20 cellular contexts compared by ENCODE assay signal in genomic region chr2:240593703-240594451, GRCh38. TPM values are rescaled to one million over a fixed set of nuclear protein-coding genes. Genes with fewer than 3 reads are reported as not detected.
DNase-seq lines count a peak whose midpoint lies in the region; ATAC-seq and TF ChIP-seq lines count a peak whose summit lies in the region.
"Had no signal": no experiment of that assay in that cellular context is flagged by ENCODE, and none has a peak within 500 bp of the region (broad histone marks: within the 10 kb centered on the region; RNA-seq: fewer than 3 reads in every experiment).

No MANE protein-coding gene starts in this region.

- peaks cover 1% of the 10 kb centered on the region for H3K36me3 Mint-ChIP-seq in activated CD8-positive, alpha-beta T cell treated with anti-CD3 and anti-CD28 coated beads for 36 hours (ENCODE audit: low read depth)

- CTCF ChIA-PET in HEK293 (lab: Yijun Ruan, JAX), result interaction anchor here (0.6 kb wide), 1 partner anchor 10 kb away, joined by 3 read pairs; no protein-coding TSS in a partner anchor
- CTCF ChIA-PET in activated CD8-positive, alpha-beta T cell treated with anti-CD3 and anti-CD28 coated beads for 36 hours (lab: Charles Lee), result interaction anchor here (1.0 to 1.1 kb wide), 2 partner anchors 14 to 25 kb away, joined by 3 read pairs; partner anchors contain the start of gene RNPEPL1

- H3K4me3 Mint-ChIP-seq in activated CD8-positive, alpha-beta T cell treated with anti-CD3 and anti-CD28 coated beads for 36 hours, result no peak overlapping the region

- no peaks in the 10 kb centered on the region for H3K9me3 Mint-ChIP-seq in activated CD8-positive, alpha-beta T cell treated with anti-CD3 and anti-CD28 coated beads for 36 hours

- H3K27ac Mint-ChIP-seq in activated CD8-positive, alpha-beta T cell treated with anti-CD3 and anti-CD28 coated beads for 36 hours, result no peak overlapping the region

- POLR2A ChIA-PET in HEK293 (lab: Yijun Ruan, JAX), result interaction anchor here (0.6 kb wide), 1 partner anchor 360 kb away, joined by 9 read pairs; no protein-coding TSS in a partner anchor
- POLR2A ChIA-PET in activated CD8-positive, alpha-beta T cell treated with anti-CD3 and anti-CD28 coated beads for 36 hours (lab: Charles Lee), result interaction anchor here (1.1 kb wide), 2 partner anchors 13 to 28 kb away, joined by 3 read pairs; no protein-coding TSS in a partner anchor

- no peak overlapping the region for H3K27ac ChIP-seq in HEK293 (ENCODE audit: extremely low read depth, low read depth, low read length)
- peak overlapping the region; percentile 10 for H3K27ac ChIP-seq in angular gyrus (ENCODE audit: low read depth, low read length)
- H3K27ac ChIP-seq in right cardiac atrium (ENCODE audit: low read length), result peak overlapping the region; percentile 27
- no peak overlapping the region for H3K27ac ChIP-seq in GM23248
- H3K27ac ChIP-seq: gastrocnemius medialis had no signal

- no peaks in the 10 kb centered on the region for H3K9me3 ChIP-seq in HEK293 (ENCODE audit: control insufficient read depth, insufficient read depth, low read depth, low read length)
- no peaks in the 10 kb centered on the region for H3K9me3 ChIP-seq in right cardiac atrium (ENCODE audit: control insufficient read depth, low read length)
- H3K9me3 ChIP-seq in GM23248 (ENCODE audit: low read depth), result no peaks in the 10 kb centered on the region
- H3K9me3 ChIP-seq: gastrocnemius medialis had no signal

- H3K79me2 ChIP-seq in GM23248 (ENCODE audit: insufficient read depth), result peaks cover 13% of the 10 kb centered on the region; the same call in 1 of the 2 replicates

- no peaks in the 10 kb centered on the region for H4K20me1 ChIP-seq in GM23248 (ENCODE audit: insufficient read depth)

- H3K36me3 ChIP-seq in HEK293 (ENCODE audit: control insufficient read depth in 2 of 2, insufficient read depth in 1 of 2, low read length in 2 of 2) (peaks cover 5 to 84% of the 10 kb centered on the region in 2 experiments; a peak in 2 of 3 replicates), GM23248 (ENCODE audit: low read depth) (no peaks in the 10 kb centered on the region; the same call in 1 of the 2 replicates)

- DNase-seq in right cardiac atrium, result peak; percentile 20 to 83 (median 79)
- peak; percentile 50 for DNase-seq in sciatic nerve (ENCODE audit: low spot score)
- no peak for DNase-seq in activated CD8-positive, alpha-beta T cell treated with anti-CD3 and anti-CD28 coated beads for 36 hours
- no peak for DNase-seq in GM23248
- DNase-seq: activated gamma-delta T cell treated with Interleukin-2 at 50 U/mL for 16 hours; Calu3; cortex of kidney; HCEC 1CT; KG1; NCI-H1048; NCI-H2081; occipital lobe; stimulated activated CD4-positive, alpha-beta T cell treated with anti-CD3 and anti-CD28 coated beads, Interleukin-4, amount 100 ng/mL, for 24 hours; T-helper 2 cell had no signal

- H3K4me1 ChIP-seq in HEK293 (ENCODE audit: control insufficient read depth, insufficient read depth, low read length), result no peaks in the 10 kb centered on the region; the same call in 1 of the 2 replicates
- H3K4me1 ChIP-seq in right cardiac atrium (ENCODE audit: control insufficient read depth, insufficient read depth, low read length), result no peaks in the 10 kb centered on the region
- H3K4me1 ChIP-seq in GM23248 (ENCODE audit: insufficient read depth), result no peaks in the 10 kb centered on the region

- H3K4me2 ChIP-seq in GM23248 (ENCODE audit: unreplicated experiment), result no peak overlapping the region

- no peak for TF ChIP-seq CTCF in HEK293 (tag by site-specific recombination; IDR thresholded peaks at IDR 0.05)
- TF ChIP-seq CTCF in activated CD8-positive, alpha-beta T cell treated with anti-CD3 and anti-CD28 coated beads for 36 hours (IDR thresholded peaks at IDR 0.05), result no peak

- H3K27me3 Mint-ChIP-seq in activated CD8-positive, alpha-beta T cell treated with anti-CD3 and anti-CD28 coated beads for 36 hours, result no peaks in the 10 kb centered on the region

- H3K9ac ChIP-seq in GM23248, result no peak overlapping the region

- H3K9me2 ChIP-seq in GM23248 (ENCODE audit: insufficient read depth), result no peaks in the 10 kb centered on the region

- no peaks in the 10 kb centered on the region for H3K27me3 ChIP-seq in right cardiac atrium (ENCODE audit: control insufficient read depth, insufficient read depth)
- no peaks in the 10 kb centered on the region for H3K27me3 ChIP-seq in GM23248 (replicated peaks; ENCODE audit: insufficient read depth)
- H3K27me3 ChIP-seq: gastrocnemius medialis had no signal

- peaks cover 3% of the 10 kb centered on the region for H3K4me1 Mint-ChIP-seq in activated CD8-positive, alpha-beta T cell treated with anti-CD3 and anti-CD28 coated beads for 36 hours (ENCODE audit: low read depth)

- in situ Hi-C loops in GM23248 (cut with MboI), result no loop called here

- 63% methylated on average over 19 of the region's 19 CpGs for WGBS in right cardiac atrium
- 88% methylated on average over 19 of the region's 19 CpGs for WGBS in GM23248 (ENCODE audit: low coverage in 1 of 2, low lambda C conversion rate in 2 of 2, missing lambda C conversion rate in 2 of 2), 2 experiments

- intact Hi-C loops in right cardiac atrium (cut with DNase I) (no loop called here), sciatic nerve (cut with DNase I) (no loop called here)
- intact Hi-C loops in activated CD8-positive, alpha-beta T cell treated with anti-CD3 and anti-CD28 coated beads for 36 hours (cut with micrococcal nuclease), result no loop called here

- ATAC-seq in right cardiac atrium, result peak; percentile 43 to 53
- no peak for ATAC-seq in sciatic nerve
- ATAC-seq in activated CD8-positive, alpha-beta T cell treated with anti-CD3 and anti-CD28 coated beads for 36 hours, result no peak
- ATAC-seq in HG03520 (IDR thresholded peaks at IDR 0.05; ENCODE audit: unreplicated experiment), result no peak
- ATAC-seq: gastrocnemius medialis had no signal

- H2AFZ ChIP-seq in GM23248, result no peak overlapping the region

- H3F3A ChIP-seq in GM23248 (ENCODE audit: insufficient read depth), result no peaks in the 10 kb centered on the region

- H3K4me3 ChIP-seq in HEK293 (ENCODE audit: low read depth, low read length) (no peak overlapping the region), right cardiac atrium (ENCODE audit: low read length) (no peak overlapping the region), GM23248 (no peak overlapping the region)
- H3K4me3 ChIP-seq: gastrocnemius medialis had no signal

TF ChIP-seq in HEK293, 187 proteins besides CTCF, POLR2A, EP300 and RAD21:
- TF ChIP-seq ZIC2 (tag by site-specific recombination; IDR thresholded peaks at IDR 0.05) (0 out of 2 replicates have a peak, but pooled peaks have one; percentile 14), ZNF169 (tag by site-specific recombination; IDR thresholded peaks at IDR 0.05) (no peak)
TF ChIP-seq in HEK293: peak in this region for 1.

RNA-seq across cellular contexts. Expression of gene CAPN10, which starts 7.3 kb away (rescaled TPM):
- 10 to 100 TPM; 21.2 to 44.3 (median 36.2) TPM for total RNA-seq in right cardiac atrium
- 40.1 TPM for polyA plus RNA-seq in right cardiac atrium
- total RNA-seq in sciatic nerve, result 37.2 TPM
- 10 to 100 TPM; 26.8 to 29.1 TPM for total RNA-seq in activated CD8-positive, alpha-beta T cell treated with anti-CD3 and anti-CD28 coated beads for 36 hours
- total RNA-seq in GM23248 (2014; rRNA removed; shearing (Covaris generic)), result 13.3 and 29.5 TPM in 2 replicates
- polyA plus RNA-seq in GM23248 (2016; fragmentation: Nextera tagmentation; extraction: Ambion mirVana), result 10.0 and 11.5 TPM in 2 replicates

RNA-seq across cellular contexts. Expression of gene RNPEPL1, which starts 25.6 kb away (rescaled TPM):
- 10 to 100 TPM; 40.4 to 61.6 (median 58.0) TPM for total RNA-seq in right cardiac atrium
- 108 TPM for polyA plus RNA-seq in right cardiac atrium
- 38.8 TPM for total RNA-seq in sciatic nerve
- total RNA-seq in activated CD8-positive, alpha-beta T cell treated with anti-CD3 and anti-CD28 coated beads for 36 hours, result 10 to 100 TPM; 39.1 to 40.5 TPM
- 20.2 and 23.0 TPM in 2 replicates for total RNA-seq in GM23248 (2014; rRNA removed; shearing (Covaris generic))
- polyA plus RNA-seq in GM23248 (2016; fragmentation: Nextera tagmentation; extraction: Ambion mirVana), result 11.1 and 11.2 TPM in 2 replicates

RNA-seq across cellular contexts. Expression of gene GPR35, which starts 31.4 kb away (rescaled TPM):
- 1 to 10 TPM in 2 of 4 donors, under 1 TPM in 2; 0.53 to 1.4 (median 1.0) TPM for total RNA-seq in right cardiac atrium
- 0.84 TPM for polyA plus RNA-seq in right cardiac atrium
- total RNA-seq in sciatic nerve, result 3.2 TPM
- total RNA-seq in activated CD8-positive, alpha-beta T cell treated with anti-CD3 and anti-CD28 coated beads for 36 hours, result 10 to 100 TPM; 14.4 to 14.6 TPM
- total RNA-seq in GM23248 (2014; rRNA removed; shearing (Covaris generic)), result 0.25 TPM in 1 of 2 replicates, not detected in the other
- 0.14 and 0.27 TPM in 2 replicates for polyA plus RNA-seq in GM23248 (2016; fragmentation: Nextera tagmentation; extraction: Ambion mirVana)
- total RNA-seq: epithelial cell of proximal tubule, SK-MEL-5 had no signal

RNA-seq across cellular contexts. Expression of gene DUSP28, which starts 33.7 kb away (rescaled TPM):
- total RNA-seq in right cardiac atrium, result 10 to 100 TPM in 3 of 4 donors, 1 to 10 TPM in 1; 9.6 to 14.9 (median 11.7) TPM
- polyA plus RNA-seq in right cardiac atrium, result 10.9 TPM
- 4.5 TPM for total RNA-seq in sciatic nerve
- 1 to 10 TPM; 4.5 to 6.2 TPM for total RNA-seq in activated CD8-positive, alpha-beta T cell treated with anti-CD3 and anti-CD28 coated beads for 36 hours
- total RNA-seq in GM23248 (2014; rRNA removed; shearing (Covaris generic)), result 1.5 and 3.2 TPM in 2 replicates
- 4.9 and 5.8 TPM in 2 replicates for polyA plus RNA-seq in GM23248 (2016; fragmentation: Nextera tagmentation; extraction: Ambion mirVana)

RNA-seq across cellular contexts. Expression of gene ANKMY1, which starts 36.1 kb away (rescaled TPM):
- 1 to 10 TPM; 7.3 to 8.0 (median 7.6) TPM for total RNA-seq in right cardiac atrium
- 3.5 TPM for polyA plus RNA-seq in right cardiac atrium
- 30.7 TPM for total RNA-seq in sciatic nerve
- total RNA-seq in activated CD8-positive, alpha-beta T cell treated with anti-CD3 and anti-CD28 coated beads for 36 hours, result 10 to 100 TPM; 14.5 to 18.6 TPM
- total RNA-seq in GM23248 (2014; rRNA removed; shearing (Covaris generic)), result 10.1 and 12.8 TPM in 2 replicates
- polyA plus RNA-seq in GM23248 (2016; fragmentation: Nextera tagmentation; extraction: Ambion mirVana), result 5.1 and 5.6 TPM in 2 replicates

Comparison
In these comparisons a context has a peak if more than half of its experiments do, and no peak if none do; other contexts are left out.
1. H3K27ac ChIP-seq: peak in angular gyrus (single experiment) and right cardiac atrium (single experiment); none in HEK293 (single experiment) and GM23248 (single experiment).
2. ATAC-seq: peak in right cardiac atrium (2 of 2); none in sciatic nerve (single experiment), activated CD8-positive, alpha-beta T cell treated with anti-CD3 and anti-CD28 coated beads for 36 hours (single experiment) and HG03520 (single experiment).
3. DNase-seq: peak in right cardiac atrium (3 of 3) and sciatic nerve (single experiment); none in activated CD8-positive, alpha-beta T cell treated with anti-CD3 and anti-CD28 coated beads for 36 hours (single experiment) and GM23248 (single experiment).